19 cellular contexts compared by ENCODE assay signal in genomic region chr18:71583291-71583690, GRCh38.
DNase-seq lines count a peak whose midpoint lies in the region; ATAC-seq, FAIRE-seq and TF ChIP-seq lines count a peak whose summit lies in the region.
"Had no signal": no experiment of that assay in that cellular context is flagged by ENCODE, and none has a peak within 500 bp of the region (broad histone marks: within the 10 kb centered on the region; RNA-seq: fewer than 3 reads in every experiment).

No MANE protein-coding gene starts in this region.

- H3K27me3 ChIP-seq in PC-3 (ENCODE audit: low read length) = no peaks in the 10 kb centered on the region
- H3K27me3 ChIP-seq: SJCRH30 had no signal

- no peaks in the 10 kb centered on the region for H3K27me3 Mint-ChIP-seq in activated naive CD8-positive, alpha-beta T cell treated with anti-CD3 and anti-CD28 coated beads for 36 hours
- H3K27me3 Mint-ChIP-seq in natural killer cell (ENCODE audit: low read depth in 2 of 2) = no peaks in the 10 kb centered on the region
- H3K27me3 Mint-ChIP-seq: B cell had no signal

- H3K4me1 Mint-ChIP-seq in activated naive CD8-positive, alpha-beta T cell treated with anti-CD3 and anti-CD28 coated beads for 36 hours = no peaks in the 10 kb centered on the region
- no peaks in the 10 kb centered on the region for H3K4me1 Mint-ChIP-seq in natural killer cell
- H3K4me1 Mint-ChIP-seq: B cell had no signal

- CTCF ChIA-PET in PC-3 (lab: Charles Lee) = no interaction called here

- intact Hi-C loops in PC-3 (cut with micrococcal nuclease) = no loop called here
- intact Hi-C loops in natural killer cell (cut with micrococcal nuclease) = no loop called here

- H3K9me3 Mint-ChIP-seq in activated naive CD8-positive, alpha-beta T cell treated with anti-CD3 and anti-CD28 coated beads for 36 hours = peaks cover 3% of the 10 kb centered on the region
- H3K9me3 Mint-ChIP-seq in natural killer cell = peaks cover 2 to 8% of the 10 kb centered on the region in 2 donors

- H4K20me1 ChIP-seq in PC-3 (ENCODE audit: low read length) = no peaks in the 10 kb centered on the region

- no peaks in the 10 kb centered on the region for H3K9me2 ChIP-seq in PC-3 (replicated peaks; ENCODE audit: low read length)

- H2AFZ ChIP-seq in PC-3 (ENCODE audit: low read length) = peak overlapping the region; percentile 36; the same call in 1 of the 2 replicates

- no peaks in the 10 kb centered on the region for H3K4me1 ChIP-seq in PC-3 (ENCODE audit: insufficient read depth, low read length)
- H3K4me1 ChIP-seq: HAP-1, SJCRH30 had no signal

- POLR2A ChIA-PET in PC-3 (lab: Charles Lee; ENCODE audit: unreplicated experiment) = no interaction called here

- no peaks in the 10 kb centered on the region for H3K9me3 ChIP-seq in PC-3 (ENCODE audit: low read length)
- H3K9me3 ChIP-seq: HAP-1, SJCRH30 had no signal

- ATAC-seq in PC-3 (no peak), HG02884 (IDR thresholded peaks at IDR 0.05; ENCODE audit: unreplicated experiment) (no peak), natural killer cell (no peak)
- ATAC-seq: GM12878 had no signal

- BruUV-seq in PC-3 (replicated peaks; lab: Mats Ljungman, UMichigan) = no TSS peak

- no peaks in the 10 kb centered on the region for H3F3A ChIP-seq in PC-3 (ENCODE audit: low read length, unreplicated experiment)

- no peak overlapping the region; the same call in 1 of the 2 replicates for H3K4me2 ChIP-seq in PC-3 (ENCODE audit: low read length)

- TF ChIP-seq CTCF in PC-3 (conservative IDR thresholded peaks at IDR 0.05; ENCODE audit: low read depth, low read length) (no peak), cardiac fibroblast (IDR thresholded peaks at IDR 0.05; ENCODE audit: low read depth, low read length) (no peak), natural killer cell (IDR thresholded peaks at IDR 0.05) (no peak)

- H3K36me3 ChIP-seq in PC-3 (ENCODE audit: low read depth, low read length) = no peaks in the 10 kb centered on the region
- H3K36me3 ChIP-seq: HAP-1, SJCRH30 had no signal

- no peak overlapping the region for H3K4me3 Mint-ChIP-seq in activated naive CD8-positive, alpha-beta T cell treated with anti-CD3 and anti-CD28 coated beads for 36 hours
- H3K4me3 Mint-ChIP-seq in natural killer cell = no peak overlapping the region
- H3K4me3 Mint-ChIP-seq: B cell had no signal

- H3K79me2 ChIP-seq in PC-3 (ENCODE audit: low read length) = no peaks in the 10 kb centered on the region

- H3K36me3 Mint-ChIP-seq in activated naive CD8-positive, alpha-beta T cell treated with anti-CD3 and anti-CD28 coated beads for 36 hours = no peaks in the 10 kb centered on the region
- peaks cover 4% of the 10 kb centered on the region for H3K36me3 Mint-ChIP-seq in natural killer cell

- H3K4me3 ChIP-seq in PC-3 (ENCODE audit: low read length) (no peak overlapping the region), cardiac fibroblast (replicated peaks in 1 of 2; ENCODE audit: low read depth in 2 of 2, low read length in 2 of 2) (no peak overlapping the region)
- H3K4me3 ChIP-seq: GM12878, HAP-1, SJCRH30 had no signal

- DNase-seq in Daoy (ENCODE audit: low read depth) = peak; percentile 1
- no peak for DNase-seq in PC-3
- peak; percentile 1 to 9 for DNase-seq in cardiac fibroblast (ENCODE audit: low read depth in 2 of 2)
- DNase-seq in urothelium cell line (ENCODE audit: low spot score) = peak; percentile 4
- DNase-seq in activated naive CD8-positive, alpha-beta T cell treated with anti-CD3 and anti-CD28 coated beads for 36 hours = no peak
- no peak for DNase-seq in natural killer cell
- DNase-seq: DMS79 treated with DMSO at 0.1 percent for 48 hours; KBM-7; NCI-H1105; NCI-H2029 treated with DMSO at 0.1 percent for 48 hours; NCI-H226; NCI-H510A treated with DMSO at 0.1 percent for 48 hours; NK-92 treated with Interleukin-12 subunit alpha and Interleukin-12 subunit beta, amount 100 ng/mL, for 24 hours; SJCRH30 had no signal

- no peak overlapping the region for H3K27ac Mint-ChIP-seq in activated naive CD8-positive, alpha-beta T cell treated with anti-CD3 and anti-CD28 coated beads for 36 hours
- no peak overlapping the region for H3K27ac Mint-ChIP-seq in natural killer cell
- H3K27ac Mint-ChIP-seq: B cell had no signal

- FAIRE-seq in urothelium cell line (lab: Jason Lieb, UNC) = no peak
- FAIRE-seq: GM12878, RCC 7860 had no signal

- H3K9ac ChIP-seq in PC-3 (ENCODE audit: low read length) = no peak overlapping the region

- no peak overlapping the region for H3K27ac ChIP-seq in PC-3 (ENCODE audit: low read length)
- H3K27ac ChIP-seq: SJCRH30 had no signal

Comparison
In these comparisons a context has a peak if more than half of its experiments do, and no peak if none do; other contexts are left out.
1. DNase-seq: peak in Daoy (single experiment), cardiac fibroblast (2 of 2) and urothelium cell line (single experiment); none in PC-3 (single experiment), activated naive CD8-positive, alpha-beta T cell treated with anti-CD3 and anti-CD28 coated beads for 36 hours (single experiment) and natural killer cell (single experiment).